9 cellular contexts compared by ENCODE assay signal in genomic region chr1:235597867-235598553, GRCh38. TPM values are rescaled to one million over a fixed set of nuclear protein-coding genes. Genes with fewer than 3 reads are reported as not detected.
DNase-seq lines count a peak whose midpoint lies in the region; ATAC-seq and TF ChIP-seq lines count a peak whose summit lies in the region.
"Had no signal": no experiment of that assay in that cellular context is flagged by ENCODE, and none has a peak within 500 bp of the region (broad histone marks: within the 10 kb centered on the region; RNA-seq: fewer than 3 reads in every experiment).

No MANE protein-coding gene starts in this region.

- H3K27ac Mint-ChIP-seq in stimulated activated memory B cell treated with anti-CD40 and anti-IgM and Interleukin-4, amounts not matched to agents 10 μg/mL and 1 μg/mL and 100 μg/mL, for 72 hours = no peak overlapping the region
- H3K27ac Mint-ChIP-seq: activated CD4-positive, alpha-beta T cell treated with anti-CD3 and anti-CD28 coated beads, Interleukin-2, amount 10 ng/mL, durations not matched to agents 24 days and 14 days had no signal

- H2BK20ac ChIP-seq in IMR-90 (ENCODE audit: low read depth, low read length) = no peak overlapping the region

- H4K8ac ChIP-seq in IMR-90 (ENCODE audit: low read depth in 2 of 2, low read length in 2 of 2) = no peak overlapping the region

- no peaks in the 10 kb centered on the region for H3K79me1 ChIP-seq in IMR-90 (ENCODE audit: low read depth in 1 of 2, low read length in 2 of 2)

- no peak overlapping the region for H2AK5ac ChIP-seq in IMR-90 (ENCODE audit: low read depth, low read length)

- H2AFZ ChIP-seq in IMR-90 (replicated peaks; ENCODE audit: low read length, poor library complexity) = no peak overlapping the region

- intact Hi-C loops in IMR-90 (cut with micrococcal nuclease) (loop anchor here (5.0 kb wide), 1 partner anchor 184 kb away; no protein-coding TSS in a partner anchor), left colon (cut with DNase I, micrococcal nuclease) (no loop called here)

- H3K9ac ChIP-seq in IMR-90 (ENCODE audit: low read depth, low read length) = no peak overlapping the region

- dilution Hi-C loops in IMR-90 (cut with HindIII; ENCODE audit: low sequenced_read_pairs, unreplicated experiment) = no loop called here

- no peak overlapping the region for H3K18ac ChIP-seq in IMR-90 (ENCODE audit: low read depth, low read length)

- no peaks in the 10 kb centered on the region for H3K9me3 Mint-ChIP-seq in stimulated activated memory B cell treated with anti-CD40 and anti-IgM and Interleukin-4, amounts not matched to agents 10 μg/mL and 1 μg/mL and 100 μg/mL, for 72 hours

- H3K4ac ChIP-seq in IMR-90 (ENCODE audit: low read depth, low read length) = no peak overlapping the region

- peak; percentile 57 for DNase-seq in DMS114 treated with DMSO at 0.1 percent for 48 hours (lab: John Stamatoyannopoulos, UW; ENCODE audit: unreplicated experiment)
- DNase-seq in IMR-90 = peak; percentile 62
- DNase-seq in left colon = no peak
- no peak for DNase-seq in NCI-H2107 treated with DMSO at 0.1 percent for 48 hours (lab: John Stamatoyannopoulos, UW; ENCODE audit: unreplicated experiment)
- no peak for DNase-seq in activated effector memory CD4-positive, alpha-beta T cell treated with Interleukin-2 at 50 U/mL for 16 hours
- DNase-seq: activated CD4-positive, alpha-beta T cell treated with anti-CD3 and anti-CD28 coated beads, Interleukin-2, amount 10 ng/mL, durations not matched to agents 24 days and 14 days had no signal

- no peaks in the 10 kb centered on the region for H3K4me1 ChIP-seq in IMR-90 (ENCODE audit: control insufficient read depth, insufficient read depth, low read length)

- H4K20me1 ChIP-seq in IMR-90 (ENCODE audit: insufficient read depth, low read length) = no peaks in the 10 kb centered on the region

- no TSS peak for BruUV-seq in IMR-90 (replicated peaks; lab: Mats Ljungman, UMichigan)

- no peak overlapping the region for H3K14ac ChIP-seq in IMR-90 (replicated peaks; ENCODE audit: low read depth, low read length)

- H3K36me3 ChIP-seq in IMR-90 (ENCODE audit: control insufficient read depth, insufficient read depth, low read length) = no peaks in the 10 kb centered on the region

- no peak overlapping the region for H3K56ac ChIP-seq in IMR-90 (ENCODE audit: extremely low read depth, insufficient read depth, low read length)

- TF ChIP-seq POLR2A in IMR-90 (IDR thresholded peaks at IDR 0.05; ENCODE audit: low read depth, low read length) = no peak

- no peak overlapping the region for H2AK9ac ChIP-seq in IMR-90 (replicated peaks; ENCODE audit: low read depth, low read length, poor library complexity)

- TF ChIP-seq CTCF in IMR-90 (conservative IDR thresholded peaks at IDR 0.05; ENCODE audit: low read depth, low read length) (peak; percentile 42), WI38 (IDR thresholded peaks at IDR 0.05; ENCODE audit: low read depth, low read length) (peak; percentile 42)

- no peak overlapping the region for H2BK5ac ChIP-seq in IMR-90 (ENCODE audit: low read depth, low read length, poor library complexity, severe bottlenecking)

- H3K4me1 Mint-ChIP-seq in stimulated activated memory B cell treated with anti-CD40 and anti-IgM and Interleukin-4, amounts not matched to agents 10 μg/mL and 1 μg/mL and 100 μg/mL, for 72 hours = no peaks in the 10 kb centered on the region

- POLR2A ChIA-PET in IMR-90 (lab: Charles Lee; ENCODE audit: unreplicated experiment) = no interaction called here

- no peak overlapping the region for H3K4me3 Mint-ChIP-seq in stimulated activated memory B cell treated with anti-CD40 and anti-IgM and Interleukin-4, amounts not matched to agents 10 μg/mL and 1 μg/mL and 100 μg/mL, for 72 hours
- H3K4me3 Mint-ChIP-seq: activated CD4-positive, alpha-beta T cell treated with anti-CD3 and anti-CD28 coated beads, Interleukin-2, amount 10 ng/mL, durations not matched to agents 24 days and 14 days had no signal

- peaks cover 23% of the 10 kb centered on the region for H3K27me3 Mint-ChIP-seq in stimulated activated memory B cell treated with anti-CD40 and anti-IgM and Interleukin-4, amounts not matched to agents 10 μg/mL and 1 μg/mL and 100 μg/mL, for 72 hours

- H3K27me3 ChIP-seq in IMR-90 (ENCODE audit: control insufficient read depth, insufficient read depth, low read length) = peaks cover 2% of the 10 kb centered on the region; the same call in 1 of the 2 replicates

- no peak overlapping the region for H3K23ac ChIP-seq in IMR-90 (ENCODE audit: low read depth, low read length)

- peak; percentile 44 for TF ChIP-seq RAD21 in IMR-90 (IDR thresholded peaks at IDR 0.05; ENCODE audit: low read length)

- no peak overlapping the region for H3K4me3 ChIP-seq in IMR-90 (ENCODE audit: insufficient read depth, low read depth, low read length)
- H3K4me3 ChIP-seq in WI38 (ENCODE audit: low read depth, low read length) = no peak overlapping the region

- CTCF ChIA-PET in IMR-90 (lab: Yijun Ruan, JAX) = interaction anchor here (0.5 to 1.2 kb wide), 6 partner anchors 9 to 373 kb away, joined by 3 to 4 read pairs (median 3); no protein-coding TSS in a partner anchor

- H4K5ac ChIP-seq in IMR-90 (ENCODE audit: low read depth, low read length) = no peak overlapping the region

- no peak overlapping the region for H2BK15ac ChIP-seq in IMR-90 (ENCODE audit: low read depth, low read length)

- no peaks in the 10 kb centered on the region for H3K9me1 ChIP-seq in IMR-90 (ENCODE audit: insufficient read depth, low read length)

- H3K9me3 ChIP-seq in IMR-90 (ENCODE audit: control insufficient read depth, insufficient read depth, low read length) = no peaks in the 10 kb centered on the region

- peak; percentile 60 for ATAC-seq in IMR-90 (ENCODE audit: low read depth)
- ATAC-seq in left colon = peak; percentile 72
- ATAC-seq in HG03175 (IDR thresholded peaks at IDR 0.05; ENCODE audit: unreplicated experiment) = no peak
- no peak for ATAC-seq in stimulated activated memory B cell treated with anti-CD40 and anti-IgM and Interleukin-4, amounts not matched to agents 10 μg/mL and 1 μg/mL and 100 μg/mL, for 72 hours

- in situ Hi-C loops in IMR-90 (cut with MboI; ENCODE audit: low sequenced_read_pairs) = no loop called here

- no peak overlapping the region for H4K91ac ChIP-seq in IMR-90 (ENCODE audit: insufficient read depth, low read depth, low read length)

- no peak overlapping the region for H3K4me2 ChIP-seq in IMR-90 (ENCODE audit: low read depth, low read length)

- no peak overlapping the region for H2BK120ac ChIP-seq in IMR-90 (ENCODE audit: low read depth, low read length)

- no CpG with 5 or more reads among the region's 7 CpGs for WGBS in IMR-90 (ENCODE audit: extremely low coverage in 2 of 2, insufficient read length in 1 of 2), 2 experiments

- H3K27ac ChIP-seq in IMR-90 (ENCODE audit: insufficient read depth, low read length) = no peak overlapping the region

- no peaks in the 10 kb centered on the region for H3K36me3 Mint-ChIP-seq in stimulated activated memory B cell treated with anti-CD40 and anti-IgM and Interleukin-4, amounts not matched to agents 10 μg/mL and 1 μg/mL and 100 μg/mL, for 72 hours

TF ChIP-seq in IMR-90, 13 proteins besides CTCF, POLR2A, EP300 and RAD21:
- TF ChIP-seq SMC3 (IDR thresholded peaks at IDR 0.05; ENCODE audit: low read depth, low read length) (peak; percentile 36), ELK1 (IDR thresholded peaks at IDR 0.05; ENCODE audit: borderline replicate concordance, low read depth, low read length) (no peak)

RNA-seq across cellular contexts. Expression of gene GNG4, which starts 51.6 kb away (rescaled TPM):
- total RNA-seq in IMR-90 (2012; rRNA removed) = 0.18 and 0.28 TPM in 2 replicates
- 0.29 and 0.33 TPM in 2 replicates for polyA plus RNA-seq in IMR-90 (2012; rRNA removed)
- 0.21 and 0.23 TPM in 2 replicates for polyA plus RNA-seq in IMR-90 (2012; cell fraction: cytosol; rRNA removed)
- 0.02 and 0.08 TPM in 2 replicates for polyA plus RNA-seq in IMR-90 (2012; cell fraction: nucleus; rRNA removed; ENCODE audit: low replicate concordance)
- 1 to 10 TPM; 4.4 to 5.0 TPM for total RNA-seq in left colon

Comparison
In these comparisons a context has a peak if more than half of its experiments do, and no peak if none do; other contexts are left out.
1. DNase-seq: peak in DMS114 treated with DMSO at 0.1 percent for 48 hours (single experiment) and IMR-90 (single experiment); none in left colon (0 of 2), NCI-H2107 treated with DMSO at 0.1 percent for 48 hours (single experiment) and activated effector memory CD4-positive, alpha-beta T cell treated with Interleukin-2 at 50 U/mL for 16 hours (single experiment).
2. ATAC-seq: peak in IMR-90 (single experiment) and left colon (single experiment); none in HG03175 (single experiment) and stimulated activated memory B cell treated with anti-CD40 and anti-IgM and Interleukin-4, amounts not matched to agents 10 μg/mL and 1 μg/mL and 100 μg/mL, for 72 hours (single experiment).